34 cellular contexts compared by ENCODE assay signal in genomic region chr3:81024560-81024959, GRCh38.
"Had no signal": no experiment of that assay in that cellular context is flagged by ENCODE, and none has a peak within 500 bp of the region (broad histone marks: within the 10 kb centered on the region; RNA-seq: fewer than 3 reads in every experiment).

No MANE protein-coding gene starts in this region.

- H3K9me3 ChIP-seq: MG63 had no signal

- H3K27me3 ChIP-seq: MG63 had no signal

- H3K4me3 ChIP-seq: MG63 had no signal

- H3K36me3 ChIP-seq: MG63 had no signal

- DNase-seq: Kasumi-1, MG63, MM.1S, MV-4-11, NCI-H1092, NCI-H1092 treated with DMSO at 0.1 percent for 48 hours, NCI-H1105, NCI-H1105 treated with DMSO at 0.1 percent for 48 hours, NCI-H1417, NCI-H1417 treated with DMSO at 0.1 percent for 48 hours, NCI-H1436, NCI-H1436 treated with DMSO at 0.1 percent for 48 hours, NCI-H146, NCI-H1694, NCI-H1694 treated with DMSO at 0.1 percent for 48 hours, NCI-H187, NCI-H187 treated with DMSO at 0.1 percent for 48 hours, NCI-H1930, NCI-H2029, NCI-H2029 treated with DMSO at 0.1 percent for 48 hours, NCI-H2081, NCI-H2081 treated with DMSO at 0.1 percent for 48 hours, NCI-H2107, NCI-H2171, NCI-H2171 treated with DMSO at 0.1 percent for 48 hours, NCI-H2227 treated with DMSO at 0.1 percent for 48 hours, NCI-H226, NCI-H345, NCI-H446, NCI-H446 treated with DMSO at 0.1 percent for 48 hours, NCI-H510A, NCI-H510A treated with DMSO at 0.1 percent for 48 hours, NCI-H524, NCI-H524 treated with DMSO at 0.1 percent for 48 hours had no signal
